ENCODE assay signal across 10 cellular contexts in genomic region chr3:127688416-127689265, GRCh38. TPM values are rescaled to one million over a fixed set of nuclear protein-coding genes. Genes with fewer than 3 reads are reported as not detected.
DNase-seq lines count a peak whose midpoint lies in the region; ATAC-seq and TF ChIP-seq lines count a peak whose summit lies in the region.
"Had no signal": no experiment of that assay in that cellular context is flagged by ENCODE, and none has a peak within 500 bp of the region (broad histone marks: within the 10 kb centered on the region; RNA-seq: fewer than 3 reads in every experiment).

No MANE protein-coding gene starts in this region.

- H3K4me3 ChIP-seq in choroid plexus epithelial cell (ENCODE audit: low read depth, low read length): no peak overlapping the region

- DNase-seq in AG08395 (ENCODE audit: low spot score): peak; percentile 49
- peak; percentile 77 for DNase-seq in NCI-H146 treated with DMSO at 0.1 percent for 48 hours (lab: John Stamatoyannopoulos, UW; ENCODE audit: unreplicated experiment)
- DNase-seq in choroid plexus epithelial cell (ENCODE audit: low read depth): peak; percentile 39
- DNase-seq in myocyte (ENCODE audit: low read depth): peak; percentile 96
- no peak for DNase-seq in NCI-H1417 (lab: John Stamatoyannopoulos, UW)
- DNase-seq: CD4-positive, CD25-positive, alpha-beta regulatory T cell; NCI-H2227 treated with DMSO at 0.1 percent for 48 hours had no signal

- TF ChIP-seq CTCF in choroid plexus epithelial cell (conservative IDR thresholded peaks at IDR 0.05; ENCODE audit: low read depth, low read length): no peak

- no peak for ATAC-seq in GM19452 (IDR thresholded peaks at IDR 0.05; ENCODE audit: unreplicated experiment)
- ATAC-seq in GM19324 (IDR thresholded peaks at IDR 0.05; ENCODE audit: low FRiP score, unreplicated experiment): no peak
- ATAC-seq in GM18861 (IDR thresholded peaks at IDR 0.05; ENCODE audit: unreplicated experiment): no peak

RNA-seq across cellular contexts. Expression of gene ABTB1, which starts 15.9 kb away (rescaled TPM):
- 3.6 and 6.0 TPM in 2 replicates for total RNA-seq in myocyte
- 33.3 TPM for polyA plus RNA-seq in myocyte (2012)

RNA-seq across cellular contexts. Expression of gene PODXL2, which starts 59.7 kb away (rescaled TPM):
- 4.8 and 5.5 TPM in 2 replicates for total RNA-seq in myocyte
- 2.9 TPM for polyA plus RNA-seq in myocyte (2012)

Comparison
In these comparisons a context has a peak if more than half of its experiments do, and no peak if none do; other contexts are left out.
1. DNase-seq: peak in AG08395 (single experiment), NCI-H146 treated with DMSO at 0.1 percent for 48 hours (single experiment), choroid plexus epithelial cell (single experiment) and myocyte (single experiment); none in NCI-H1417 (0 of 3).